In the genomic region with DNA sequence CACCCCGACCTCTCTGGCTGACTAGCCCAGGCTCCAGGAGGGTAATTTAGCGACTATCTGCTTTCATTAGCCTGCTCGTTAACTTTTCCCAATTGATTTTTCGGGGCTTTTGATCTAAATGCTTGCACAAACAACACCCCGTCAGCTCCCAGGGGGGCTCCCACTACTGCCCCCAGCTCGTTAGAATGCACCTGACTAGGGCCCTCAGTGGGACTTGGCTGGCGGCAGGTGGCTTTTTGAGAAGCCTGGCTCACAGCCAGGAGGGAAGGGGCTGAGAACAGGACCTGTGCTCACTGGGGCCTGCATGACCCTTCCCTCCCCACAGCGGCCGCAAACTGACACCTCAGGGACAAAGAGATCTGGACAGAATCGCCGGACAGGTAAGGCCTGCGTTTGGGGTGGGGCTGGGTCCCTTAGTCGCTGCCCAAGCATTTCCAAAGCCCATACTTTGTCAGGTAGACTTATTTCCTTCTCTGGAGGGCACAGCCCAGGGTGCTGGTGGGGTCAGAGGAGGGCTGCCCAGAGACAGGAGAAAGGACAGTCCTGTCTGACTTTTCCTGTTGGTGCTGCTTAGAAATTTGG, we compare ENCODE assay signal across 1 cellular context.
TF ChIP-seq lines count a peak whose summit lies in the region.

No MANE protein-coding gene starts in this region.

TF ChIP-seq in GM12878, 131 proteins besides CTCF, POLR2A, EP300 and RAD21:
- TF ChIP-seq BMI1 (IDR thresholded peaks at IDR 0.05; ENCODE audit: borderline replicate concordance) (no peak), SMAD5 (IDR thresholded peaks at IDR 0.05; ENCODE audit: low read depth) (0 out of 2 replicates have a peak, but pooled peaks have one; percentile 47)
TF ChIP-seq in GM12878: peak in this region for 1.
